In genomic region chrX:149487292-149487691, GRCh38 we compare ENCODE assay signal across 2 cellular contexts.
TF ChIP-seq lines count a peak whose summit lies in the region.

No MANE protein-coding gene starts in this region.

TF ChIP-seq in A549, 52 proteins besides CTCF, POLR2A, EP300 and RAD21 (continued from another document):
- TF ChIP-seq CBX2 (IDR thresholded peaks at IDR 0.05; ENCODE audit: borderline replicate concordance, low read depth) (no peak), POLR2AphosphoS2 (conservative IDR thresholded peaks at IDR 0.05; ENCODE audit: low read length) (no peak), KDM1A (IDR thresholded peaks at IDR 0.05; ENCODE audit: low read depth) (no peak), ZNF302 (CRISPR knock-in tag; IDR thresholded peaks at IDR 0.05) (no peak), CEBPB (IDR thresholded peaks at IDR 0.05) (no peak), GATA3 (IDR thresholded peaks at IDR 0.05; ENCODE audit: borderline replicate concordance) (no peak), MAFK (IDR thresholded peaks at IDR 0.05; ENCODE audit: partially characterized antibody) (no peak), ELK1 (IDR thresholded peaks at IDR 0.05; ENCODE audit: low read depth, low read length) (no peak), RCOR1 (IDR thresholded peaks at IDR 0.05; ENCODE audit: low read depth, low read length) (no peak), HOXA7 (CRISPR knock-in tag; IDR thresholded peaks at IDR 0.05) (no peak)
TF ChIP-seq in A549: peak in this region for 0.

TF ChIP-seq in H1, 55 proteins besides CTCF, POLR2A, EP300 and RAD21 (continued from another document):
- TF ChIP-seq USF2 (IDR thresholded peaks at IDR 0.05; ENCODE audit: low read length) (no peak), CBX8 (IDR thresholded peaks at IDR 0.05; ENCODE audit: borderline replicate concordance, low read depth, low read length) (no peak)
TF ChIP-seq in H1: peak in this region for 0.
